Comparison of ENCODE assay signal across 12 cellular contexts in genomic region chr4:138175337-138175794, GRCh38.
DNase-seq lines count a peak whose midpoint lies in the region; ATAC-seq and TF ChIP-seq lines count a peak whose summit lies in the region.
"Had no signal": no experiment of that assay in that cellular context is flagged by ENCODE, and none has a peak within 500 bp of the region (broad histone marks: within the 10 kb centered on the region; RNA-seq: fewer than 3 reads in every experiment).

No MANE protein-coding gene starts in this region.

- CTCF ChIA-PET in activated CD4-positive, alpha-beta T cell treated with anti-CD3 and anti-CD28 coated beads for 36 hours (lab: Charles Lee): interaction anchor here (0.7 kb wide), 1 partner anchor 17 kb away, joined by 3 read pairs; no protein-coding TSS in a partner anchor
- CTCF ChIA-PET in CD4-positive, alpha-beta memory T cell (lab: Charles Lee; ENCODE audit: partially characterized antibody): no interaction called here

- peak; percentile 20 for TF ChIP-seq CTCF in fibroblast of villous mesenchyme (IDR thresholded peaks at IDR 0.05; ENCODE audit: insufficient read depth, low read depth, low read length)

- intact Hi-C loops in activated CD4-positive, alpha-beta T cell treated with anti-CD3 and anti-CD28 coated beads for 36 hours (cut with DNase I, micrococcal nuclease): no loop called here
- intact Hi-C loops in CD4-positive, alpha-beta memory T cell (cut with micrococcal nuclease): no loop called here

- H3K4me1 ChIP-seq in CD4-positive, alpha-beta memory T cell (ENCODE audit: insufficient read depth, low read length): no peaks in the 10 kb centered on the region
- H3K4me1 ChIP-seq: left lung had no signal

- H3K36me3 Mint-ChIP-seq in activated CD4-positive, alpha-beta T cell treated with anti-CD3 and anti-CD28 coated beads for 36 hours (ENCODE audit: low read depth): no peaks in the 10 kb centered on the region
- H3K36me3 Mint-ChIP-seq in CD4-positive, alpha-beta memory T cell: no peaks in the 10 kb centered on the region

- no peaks in the 10 kb centered on the region for H3K27me3 ChIP-seq in CD4-positive, alpha-beta memory T cell (ENCODE audit: insufficient read depth, low read length)
- H3K27me3 ChIP-seq: left lung had no signal

- H3K9me3 Mint-ChIP-seq in activated CD4-positive, alpha-beta T cell treated with anti-CD3 and anti-CD28 coated beads for 36 hours (ENCODE audit: low read depth): no peaks in the 10 kb centered on the region
- H3K9me3 Mint-ChIP-seq in CD4-positive, alpha-beta memory T cell: peaks cover 0 to 3% (median 0%) of the 10 kb centered on the region in 8 donors

- ATAC-seq in activated CD4-positive, alpha-beta T cell treated with anti-CD3 and anti-CD28 coated beads for 36 hours: no peak
- ATAC-seq in HG03175 (IDR thresholded peaks at IDR 0.05; ENCODE audit: unreplicated experiment): no peak
- ATAC-seq: left lung had no signal

- H3K36me3 ChIP-seq in CD4-positive, alpha-beta memory T cell (ENCODE audit: insufficient read depth, low read length): no peaks in the 10 kb centered on the region

- DNase-seq in NCI-H1048 (lab: John Stamatoyannopoulos, UW) (peak; percentile 35), NCI-H69 (lab: John Stamatoyannopoulos, UW) (peak; percentile 76), fibroblast of villous mesenchyme (ENCODE audit: low read depth) (peak; percentile 48), renal cortical epithelial cell (ENCODE audit: low read depth) (peak; percentile 9)
- DNase-seq in activated CD4-positive, alpha-beta T cell treated with anti-CD3 and anti-CD28 coated beads for 36 hours: no peak
- no peak for DNase-seq in CD4-positive, alpha-beta memory T cell
- DNase-seq in activated CD8-positive, alpha-beta memory T cell treated with anti-CD3 and anti-CD28 coated beads, Interleukin-2, amount 50 U/mL, for 48 hours: no peak
- DNase-seq: activated effector memory CD4-positive, alpha-beta T cell treated with Interleukin-2 at 50 U/mL for 16 hours; effector CD8-positive, alpha-beta T cell; left lung; stimulated activated CD4-positive, alpha-beta T cell treated with anti-CD3 and anti-CD28 coated beads, Interleukin-15, amount 100 ng/mL, for 24 hours had no signal

- H3K27ac Mint-ChIP-seq in activated CD4-positive, alpha-beta T cell treated with anti-CD3 and anti-CD28 coated beads for 36 hours: no peak overlapping the region
- H3K27ac Mint-ChIP-seq in CD4-positive, alpha-beta memory T cell: no peak overlapping the region

- H3K4me3 ChIP-seq in fibroblast of villous mesenchyme (ENCODE audit: low read depth, low read length): no peak overlapping the region
- H3K4me3 ChIP-seq in CD4-positive, alpha-beta memory T cell (ENCODE audit: low read length in 2 of 2): no peak overlapping the region
- H3K4me3 ChIP-seq: left lung had no signal

- H3K27ac ChIP-seq in CD4-positive, alpha-beta memory T cell (ENCODE audit: low read depth, low read length): no peak overlapping the region
- H3K27ac ChIP-seq: left lung had no signal

- no peaks in the 10 kb centered on the region for H3K4me1 Mint-ChIP-seq in activated CD4-positive, alpha-beta T cell treated with anti-CD3 and anti-CD28 coated beads for 36 hours
- H3K4me1 Mint-ChIP-seq in CD4-positive, alpha-beta memory T cell: no peaks in the 10 kb centered on the region

- H3K9me3 ChIP-seq in CD4-positive, alpha-beta memory T cell (ENCODE audit: control insufficient read depth in 1 of 2, low read length in 2 of 2): no peaks in the 10 kb centered on the region
- H3K9me3 ChIP-seq: left lung had no signal

- POLR2A ChIA-PET in activated CD4-positive, alpha-beta T cell treated with anti-CD3 and anti-CD28 coated beads for 36 hours (lab: Charles Lee): no interaction called here
- POLR2A ChIA-PET in CD4-positive, alpha-beta memory T cell (lab: Charles Lee; ENCODE audit: partially characterized antibody): no interaction called here

- no peak overlapping the region for H3K4me3 Mint-ChIP-seq in activated CD4-positive, alpha-beta T cell treated with anti-CD3 and anti-CD28 coated beads for 36 hours
- no peak overlapping the region for H3K4me3 Mint-ChIP-seq in CD4-positive, alpha-beta memory T cell

- H3K27me3 Mint-ChIP-seq in activated CD4-positive, alpha-beta T cell treated with anti-CD3 and anti-CD28 coated beads for 36 hours: no peaks in the 10 kb centered on the region
- no peaks in the 10 kb centered on the region for H3K27me3 Mint-ChIP-seq in CD4-positive, alpha-beta memory T cell

Comparison
In these comparisons a context has a peak if more than half of its experiments do, and no peak if none do; other contexts are left out.
1. DNase-seq: peak in NCI-H1048 (single experiment), NCI-H69 (single experiment), fibroblast of villous mesenchyme (single experiment) and renal cortical epithelial cell (single experiment); none in activated CD4-positive, alpha-beta T cell treated with anti-CD3 and anti-CD28 coated beads for 36 hours (single experiment), CD4-positive, alpha-beta memory T cell (0 of 5) and activated CD8-positive, alpha-beta memory T cell treated with anti-CD3 and anti-CD28 coated beads, Interleukin-2, amount 50 U/mL, for 48 hours (single experiment).